Comparison of ENCODE assay signal across 24 cellular contexts in the genomic region with DNA sequence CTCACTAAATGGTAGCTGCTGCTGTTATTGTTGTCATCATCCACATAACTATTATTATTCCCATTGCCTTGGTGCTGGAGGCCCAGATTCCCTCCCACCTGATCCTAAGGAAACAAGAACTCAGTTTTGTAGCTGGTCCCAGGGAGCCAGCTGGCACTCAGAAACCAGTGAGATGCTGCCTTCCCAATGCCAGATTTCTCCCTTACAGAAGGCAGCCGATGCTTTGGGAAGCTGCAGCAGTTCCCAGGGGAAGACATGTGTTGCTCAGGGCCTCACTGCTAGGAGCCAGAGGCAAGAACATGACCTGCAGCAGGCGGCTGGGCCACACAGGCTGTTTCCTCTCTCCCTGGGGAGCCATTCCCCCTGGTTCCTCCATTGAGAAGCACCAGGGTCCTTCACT. TPM values are rescaled to one million over a fixed set of nuclear protein-coding genes. Genes with fewer than 3 reads are reported as not detected.
"Had no signal": no experiment of that assay in that cellular context is flagged by ENCODE, and none has a peak within 500 bp of the region (broad histone marks: within the 10 kb centered on the region; RNA-seq: fewer than 3 reads in every experiment).

No MANE protein-coding gene starts in this region.

- H3K36me3 ChIP-seq: esophagus squamous epithelium, gastrocnemius medialis, upper lobe of right lung, WERI-Rb-1 had no signal

- H3K27ac Mint-ChIP-seq: activated naive CD8-positive, alpha-beta T cell treated with anti-CD3 and anti-CD28 coated beads for 36 hours; activated T-cell treated with anti-CD3 and anti-CD28 coated beads, Interleukin-2, amount 50 U/mL, for 24 hours; activated T-helper 17 cell treated with anti-CD3 and anti-CD28 coated beads, Interleukin-2, amount 50 U/mL, for 72 hours; endodermal cell; nephron; progenitor cell of endocrine pancreas had no signal

- H3K36me3 Mint-ChIP-seq: activated naive CD8-positive, alpha-beta T cell treated with anti-CD3 and anti-CD28 coated beads for 36 hours; memory B cell had no signal

- H3K27ac ChIP-seq: coronary artery, esophagus squamous epithelium, gastrocnemius medialis, upper lobe of right lung, WERI-Rb-1 had no signal

- H3K9me3 Mint-ChIP-seq: activated naive CD8-positive, alpha-beta T cell treated with anti-CD3 and anti-CD28 coated beads for 36 hours; activated T-cell treated with anti-CD3 and anti-CD28 coated beads, Interleukin-2, amount 50 U/mL, for 24 hours; activated T-helper 17 cell treated with anti-CD3 and anti-CD28 coated beads, Interleukin-2, amount 50 U/mL, for 72 hours; endodermal cell; memory B cell; nephron had no signal

- H3K4me3 ChIP-seq: coronary artery, esophagus squamous epithelium, gastrocnemius medialis, upper lobe of right lung had no signal

- DNase-seq: activated CD4-positive, alpha-beta T cell treated with anti-CD3 and anti-CD28 coated beads, Interleukin-2, amount 50 U/mL, for 1 hour; activated CD4-positive, CD25-positive, alpha-beta regulatory T cell treated with anti-CD3 and anti-CD28 coated beads, Interleukin-2, amount 50 U/mL, for 72 hours; activated naive CD4-positive, alpha-beta T cell treated with Interleukin-2 at 50 U/mL for 16 hours; activated naive CD8-positive, alpha-beta T cell treated with anti-CD3 and anti-CD28 coated beads for 36 hours; activated T-cell treated with anti-CD3 and anti-CD28 coated beads, Interleukin-2, amount 50 U/mL, for 24 hours; cerebellar nuclear complex; endodermal cell; esophagus squamous epithelium; gastrocnemius medialis; head of caudate nucleus; left cardiac atrium; stimulated activated CD4-positive, alpha-beta T cell treated with anti-CD3 and anti-CD28 coated beads, Interleukin-2, amount 100 ng/mL, for 48 hours; stimulated activated naive CD4-positive, alpha-beta T cell treated with Interleukin-2 at 50 U/mL for 16 hours; T-helper 1 cell; upper lobe of right lung; WERI-Rb-1 had no signal

- H3K27me3 ChIP-seq: gastrocnemius medialis, upper lobe of right lung had no signal

- H3K9me3 ChIP-seq: esophagus squamous epithelium, gastrocnemius medialis, upper lobe of right lung had no signal

- H3K4me1 ChIP-seq: esophagus squamous epithelium, gastrocnemius medialis, upper lobe of right lung had no signal

- ATAC-seq: activated T-helper 17 cell treated with anti-CD3 and anti-CD28 coated beads, Interleukin-2, amount 50 U/mL, for 72 hours; gastrocnemius medialis; left cardiac atrium; upper lobe of right lung had no signal

- H3K4me1 Mint-ChIP-seq: activated naive CD8-positive, alpha-beta T cell treated with anti-CD3 and anti-CD28 coated beads for 36 hours; activated T-helper 17 cell treated with anti-CD3 and anti-CD28 coated beads, Interleukin-2, amount 50 U/mL, for 72 hours had no signal

- H3K4me3 Mint-ChIP-seq: activated naive CD8-positive, alpha-beta T cell treated with anti-CD3 and anti-CD28 coated beads for 36 hours; activated T-cell treated with anti-CD3 and anti-CD28 coated beads, Interleukin-2, amount 50 U/mL, for 24 hours; activated T-helper 17 cell treated with anti-CD3 and anti-CD28 coated beads, Interleukin-2, amount 50 U/mL, for 72 hours; endodermal cell; memory B cell; nephron had no signal

RNA-seq across cellular contexts. Expression of a gene that starts 59.8 kb away (rescaled TPM):
- total RNA-seq: activated naive CD8-positive, alpha-beta T cell treated with anti-CD3 and anti-CD28 coated beads for 36 hours; activated T-helper 17 cell treated with anti-CD3 and anti-CD28 coated beads, Interleukin-2, amount 50 U/mL, for 72 hours; bronchial epithelial cell; mononuclear cell; myocyte had no signal
